ENCODE assay signal across 23 cellular contexts in the genomic region with DNA sequence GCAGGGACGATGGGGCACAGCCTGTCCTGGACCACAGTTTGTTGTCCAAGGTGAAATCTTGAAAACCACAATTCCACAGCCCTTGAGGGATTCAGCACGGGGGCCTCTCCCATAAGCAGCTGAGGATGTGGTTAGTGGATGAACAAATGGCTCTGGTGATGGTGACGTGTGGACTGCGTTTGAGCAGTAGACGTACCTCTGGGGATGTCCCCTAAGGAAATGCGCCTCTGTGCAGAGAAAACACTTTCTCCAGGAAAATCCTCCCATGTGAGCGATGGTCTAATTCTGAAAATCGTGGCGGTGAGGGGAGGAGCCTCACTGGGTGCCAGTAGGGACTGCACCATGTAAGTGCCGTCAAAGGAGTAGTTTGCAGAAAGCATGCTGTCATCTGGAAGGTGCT. TPM values are rescaled to one million over a fixed set of nuclear protein-coding genes. Genes with fewer than 3 reads are reported as not detected.
"Had no signal": no experiment of that assay in that cellular context is flagged by ENCODE, and none has a peak within 500 bp of the region (broad histone marks: within the 10 kb centered on the region; RNA-seq: fewer than 3 reads in every experiment).

No MANE protein-coding gene starts in this region.

- H3K27ac ChIP-seq: gastroesophageal sphincter, heart right ventricle, right atrium auricular region, skin epidermis, tibial artery had no signal

- H3K27ac Mint-ChIP-seq: activated T-helper 2 cell treated with anti-CD3 and anti-CD28 coated beads, Interferon-gamma antibody, Interleukin-2, Interleukin-4, amounts not matched to agents 10 μg/mL and 5 μg/mL and 100 μg/mL, durations not matched to agents 14 hours and 24 hours and 36 hours; mesothelial cell of epicardium; stimulated activated naive B cell treated with anti-CD40 and anti-IgM and Interleukin-4, amounts not matched to agents 10 μg/mL and 1 μg/mL and 100 μg/mL, for 72 hours; T-helper 2 cell treated with Interferon-gamma antibody and Interleukin-4, amounts not matched to agents 5 μg/mL and 100 μg/mL, for 36 hours had no signal

- H3K9me3 Mint-ChIP-seq: activated T-helper 2 cell treated with anti-CD3 and anti-CD28 coated beads, Interferon-gamma antibody, Interleukin-2, Interleukin-4, amounts not matched to agents 10 μg/mL and 5 μg/mL and 100 μg/mL, durations not matched to agents 14 hours and 24 hours and 36 hours; mesothelial cell of epicardium; stimulated activated naive B cell treated with anti-CD40 and anti-IgM and Interleukin-4, amounts not matched to agents 10 μg/mL and 1 μg/mL and 100 μg/mL, for 72 hours; T-helper 2 cell treated with Interferon-gamma antibody and Interleukin-4, amounts not matched to agents 5 μg/mL and 100 μg/mL, for 36 hours had no signal

- DNase-seq: activated naive CD4-positive, alpha-beta T cell treated with anti-CD3 and anti-CD28 coated beads, Interleukin-2, amount 50 U/mL, for 16 hours; dorsolateral prefrontal cortex; erythroblast; heart right ventricle; left colon; nucleus accumbens; stimulated activated CD4-positive, alpha-beta T cell treated with anti-CD3 and anti-CD28 coated beads, Interleukin-15, amount 100 ng/mL, for 24 hours; stimulated activated CD4-positive, alpha-beta T cell treated with anti-CD3 and anti-CD28 coated beads, Interleukin-4, amount 100 ng/mL, for 1 hour; stimulated activated naive B cell treated with anti-CD40 and anti-IgM and Interleukin-4, amounts not matched to agents 10 μg/mL and 1 μg/mL and 100 μg/mL, for 72 hours; tibial artery had no signal

- H3K27me3 ChIP-seq: dorsolateral prefrontal cortex, heart right ventricle, right atrium auricular region had no signal

- H3K9me3 ChIP-seq: gastroesophageal sphincter, heart right ventricle, right atrium auricular region, tibial artery had no signal

- H3K4me3 ChIP-seq: dorsolateral prefrontal cortex, gastroesophageal sphincter, heart right ventricle, lung, right atrium auricular region, skin epidermis, tibial artery had no signal

- H3K4me3 Mint-ChIP-seq: mesothelial cell of epicardium; stimulated activated naive B cell treated with anti-CD40 and anti-IgM and Interleukin-4, amounts not matched to agents 10 μg/mL and 1 μg/mL and 100 μg/mL, for 72 hours; T-helper 2 cell treated with Interferon-gamma antibody and Interleukin-4, amounts not matched to agents 5 μg/mL and 100 μg/mL, for 36 hours had no signal

- H3K4me1 Mint-ChIP-seq: stimulated activated naive B cell treated with anti-CD40 and anti-IgM and Interleukin-4, amounts not matched to agents 10 μg/mL and 1 μg/mL and 100 μg/mL, for 72 hours had no signal

- H3K4me1 ChIP-seq: gastroesophageal sphincter, heart right ventricle, right atrium auricular region, tibial artery had no signal

- H3K36me3 ChIP-seq: right atrium auricular region, tibial artery had no signal

- H3K36me3 Mint-ChIP-seq: mesothelial cell of epicardium; stimulated activated naive B cell treated with anti-CD40 and anti-IgM and Interleukin-4, amounts not matched to agents 10 μg/mL and 1 μg/mL and 100 μg/mL, for 72 hours had no signal

RNA-seq across cellular contexts. Expression of gene SEPTIN12, which starts 2.7 kb away (rescaled TPM):
- total RNA-seq: activated T-helper 2 cell treated with anti-CD3 and anti-CD28 coated beads, Interferon-gamma antibody, Interleukin-2, Interleukin-4, amounts not matched to agents 10 μg/mL and 5 μg/mL and 100 μg/mL, durations not matched to agents 14 hours and 24 hours and 36 hours; bronchial epithelial cell; cerebellum; gastroesophageal sphincter; lung; posterior vena cava; right atrium auricular region; subcutaneous adipose tissue had no signal
- polyA plus RNA-seq: adipose tissue, heart right ventricle, lung had no signal

RNA-seq across cellular contexts. Expression of gene SMIM22, which starts 4.3 kb away (rescaled TPM):
- total RNA-seq: activated T-helper 2 cell treated with anti-CD3 and anti-CD28 coated beads, Interferon-gamma antibody, Interleukin-2, Interleukin-4, amounts not matched to agents 10 μg/mL and 5 μg/mL and 100 μg/mL, durations not matched to agents 14 hours and 24 hours and 36 hours; astrocyte; cerebellum; gastroesophageal sphincter; heart right ventricle; mesothelial cell of epicardium; posterior vena cava; right atrium auricular region; subcutaneous adipose tissue had no signal
